In the genomic region with DNA sequence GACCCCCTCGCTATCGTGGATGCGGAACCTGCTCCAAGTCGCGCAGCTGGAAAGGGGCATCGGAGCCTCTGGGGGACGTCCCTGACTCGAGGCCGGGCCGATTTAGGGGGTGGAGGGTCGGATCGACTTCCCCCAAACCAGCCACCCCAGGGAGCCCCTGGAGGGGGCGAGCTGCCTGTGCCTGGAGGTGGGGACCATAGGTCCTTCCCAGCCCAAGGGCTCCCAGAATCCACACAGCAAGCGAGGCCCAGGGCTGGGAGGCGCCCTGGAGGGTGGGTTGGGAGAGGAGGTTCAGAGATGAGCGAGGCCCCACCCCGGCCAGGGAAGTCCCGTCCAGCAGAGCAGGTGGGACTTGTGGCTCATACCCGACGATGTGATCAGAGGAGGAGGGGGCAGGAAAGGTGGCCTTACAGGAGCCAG, we compare ENCODE assay signal across 7 cellular contexts.
DNase-seq lines count a peak whose midpoint lies in the region; ATAC-seq and TF ChIP-seq lines count a peak whose summit lies in the region.

No MANE protein-coding gene starts in this region.

- POLR2A ChIA-PET in RWPE1 (lab: Yijun Ruan, JAX; ENCODE audit: low non-redundant PET): no interaction called here

- TF ChIP-seq CTCF in CD14-positive monocyte (IDR thresholded peaks at IDR 0.05) (no peak), RWPE1 (conservative IDR thresholded peaks at IDR 0.05; ENCODE audit: low read depth) (no peak), fibroblast of mammary gland (conservative IDR thresholded peaks at IDR 0.05; ENCODE audit: control insufficient read depth, insufficient read depth, low read depth, low read length) (no peak)

- H3K36me3 ChIP-seq in ES-I3 (ENCODE audit: insufficient read depth, low read length): no peaks in the 10 kb centered on the region

- peak overlapping the region; percentile 73 to 86 for H3K4me3 Mint-ChIP-seq in CD14-positive monocyte

- DNase-seq in CD14-positive monocyte (ENCODE audit: low spot score) (no peak), RWPE1 (ENCODE audit: low spot score) (peak; percentile 37), fibroblast of mammary gland (ENCODE audit: low read depth) (peak; percentile 15), NCI-H446 treated with DMSO at 0.1 percent for 48 hours (lab: John Stamatoyannopoulos, UW) (no peak), midbrain (lab: John Stamatoyannopoulos, UW) (no peak)

- H3K36me3 Mint-ChIP-seq in CD14-positive monocyte: peaks cover 0 to 3% of the 10 kb centered on the region in 2 donors

- peaks cover 3% of the 10 kb centered on the region; the same call in 1 of the 2 replicates for H3K4me1 ChIP-seq in ES-I3 (ENCODE audit: insufficient read depth, low read length)

- CTCF ChIA-PET in RWPE1 (lab: Yijun Ruan, JAX): interaction anchor here (0.5 to 2.3 kb wide), 5 partner anchors 143 to 1011 kb away, joined by 3 to 18 read pairs (median 4); no protein-coding TSS in a partner anchor

- H3K9me3 ChIP-seq in ES-I3 (ENCODE audit: control insufficient read depth, insufficient read depth, low read length): no peaks in the 10 kb centered on the region

- H3K4me1 Mint-ChIP-seq in CD14-positive monocyte: peaks cover 20% of the 10 kb centered on the region

- peaks cover 0 to 6% (median 0%) of the 10 kb centered on the region in 7 donors for H3K9me3 Mint-ChIP-seq in CD14-positive monocyte

- H3K27ac Mint-ChIP-seq in CD14-positive monocyte: no peak overlapping the region

- no peak overlapping the region for H3K4me3 ChIP-seq in fibroblast of mammary gland (ENCODE audit: control insufficient read depth, low read depth, low read length)

- peaks cover 24 to 33% (median 30%) of the 10 kb centered on the region in 3 donors for H3K27me3 Mint-ChIP-seq in CD14-positive monocyte (ENCODE audit: low read depth in 3 of 3)

- intact Hi-C loops in CD14-positive monocyte (cut with micrococcal nuclease): loop anchor here (2.0 to 10.0 kb wide), 5 partner anchors 696 to 1086 kb away; no protein-coding TSS in a partner anchor

- H3K27ac ChIP-seq in RWPE1: no peak overlapping the region

- ATAC-seq in HG03196 (IDR thresholded peaks at IDR 0.05; ENCODE audit: unreplicated experiment): no peak

- peak overlapping the region; percentile 58; the same call in 1 of the 2 replicates for H3K9ac ChIP-seq in ES-I3 (ENCODE audit: low read depth, low read length)

Comparison
In these comparisons a context has a peak if more than half of its experiments do, and no peak if none do; other contexts are left out.
1. DNase-seq: peak in RWPE1 (single experiment) and fibroblast of mammary gland (single experiment); none in CD14-positive monocyte (single experiment), NCI-H446 treated with DMSO at 0.1 percent for 48 hours (single experiment) and midbrain (single experiment).